ENCODE assay signal across 8 cellular contexts in genomic region chr12:104276192-104277131, GRCh38. TPM values are rescaled to one million over a fixed set of nuclear protein-coding genes. Genes with fewer than 3 reads are reported as not detected.
DNase-seq lines count a peak whose midpoint lies in the region; ATAC-seq, FAIRE-seq and TF ChIP-seq lines count a peak whose summit lies in the region.

No MANE protein-coding gene starts in this region.

- no peaks in the 10 kb centered on the region for H3K27me3 ChIP-seq in H9 (ENCODE audit: insufficient read depth, low read length)

- H3K9me3 ChIP-seq in H9 (ENCODE audit: control insufficient read depth, low read depth, low read length), result no peaks in the 10 kb centered on the region

- H3K27ac ChIP-seq in H9 (ENCODE audit: insufficient read length, low read depth, low read length), result no peak overlapping the region

- H3K27me3 Mint-ChIP-seq in activated CD8-positive, alpha-beta T cell treated with anti-CD3 and anti-CD28 coated beads, Interleukin-2, amount 10 ng/mL, durations not matched to agents 7 days and 5 days (ENCODE audit: low read depth), result peaks cover 13% of the 10 kb centered on the region
- H3K27me3 Mint-ChIP-seq in naive B cell (peaks cover 0 to 9% (median 6%) of the 10 kb centered on the region in 3 donors), H9 (ENCODE audit: low read depth) (no peaks in the 10 kb centered on the region)

- H3K56ac ChIP-seq in H9 (ENCODE audit: insufficient read length, low read depth, low read length), result no peak overlapping the region

- H3K4me2 ChIP-seq in H9 (ENCODE audit: insufficient read depth, insufficient read length, low read length), result no peak overlapping the region

- H3K9me3 Mint-ChIP-seq in activated CD8-positive, alpha-beta T cell treated with anti-CD3 and anti-CD28 coated beads, Interleukin-2, amount 10 ng/mL, durations not matched to agents 7 days and 5 days (ENCODE audit: insufficient read depth), result no peaks in the 10 kb centered on the region
- peaks cover 0 to 2% (median 0%) of the 10 kb centered on the region in 7 donors for H3K9me3 Mint-ChIP-seq in naive B cell
- no peaks in the 10 kb centered on the region; a peak in 1 of 5 replicates for H3K9me3 Mint-ChIP-seq in H9

- H3K14ac ChIP-seq in H9 (ENCODE audit: insufficient read depth, low read length), result no peak overlapping the region

- no peaks in the 10 kb centered on the region for H3K23me2 ChIP-seq in H9 (ENCODE audit: insufficient read length, low read depth, low read length, poor library complexity, severe bottlenecking)

- H2AK5ac ChIP-seq in H9 (ENCODE audit: insufficient read length, low read length), result no peak overlapping the region

- no peak for FAIRE-seq in frontal cortex (lab: Jason Lieb, UNC)

- H3K27ac Mint-ChIP-seq in activated CD8-positive, alpha-beta T cell treated with anti-CD3 and anti-CD28 coated beads, Interleukin-2, amount 10 ng/mL, durations not matched to agents 7 days and 5 days, result peak overlapping the region; percentile 71
- H3K27ac Mint-ChIP-seq in naive B cell, result peak overlapping the region in 4 of 6 donors; percentile 3 to 88 (median 52)
- H3K27ac Mint-ChIP-seq in H9, result no peak overlapping the region; a peak in 1 of 7 replicates

- no peak overlapping the region for H2BK20ac ChIP-seq in H9 (ENCODE audit: low read depth, low read length, poor library complexity, severe bottlenecking)

- H4K5ac ChIP-seq in H9 (ENCODE audit: insufficient read length, low read depth, low read length), result no peak overlapping the region

- H3K4me1 Mint-ChIP-seq in activated CD8-positive, alpha-beta T cell treated with anti-CD3 and anti-CD28 coated beads, Interleukin-2, amount 10 ng/mL, durations not matched to agents 7 days and 5 days (ENCODE audit: low read depth), result peaks cover 12% of the 10 kb centered on the region
- peaks cover 10 to 13% (median 13%) of the 10 kb centered on the region in 3 donors for H3K4me1 Mint-ChIP-seq in naive B cell
- H3K4me1 Mint-ChIP-seq in H9, result peaks cover 4 to 5% of the 10 kb centered on the region in 2 experiments

- H4K91ac ChIP-seq in H9 (ENCODE audit: insufficient read length, low read depth, low read length), result no peak overlapping the region

- ATAC-seq in GM21423 (IDR thresholded peaks at IDR 0.05; ENCODE audit: unreplicated experiment) (peak; percentile 76), naive B cell (ENCODE audit: low read depth in 2 of 2) (peak; percentile 91 to 93)
- ATAC-seq in activated CD8-positive, alpha-beta T cell treated with anti-CD3 and anti-CD28 coated beads, Interleukin-2, amount 10 ng/mL, durations not matched to agents 7 days and 5 days, result peak; percentile 71

- no peak overlapping the region for H2AFZ ChIP-seq in H9 (ENCODE audit: low read length)

- no peak overlapping the region for H3K18ac ChIP-seq in H9 (ENCODE audit: insufficient read length, low read depth, low read length)

- no peak for TF ChIP-seq CTCF in H9 (conservative IDR thresholded peaks at IDR 0.05)

- H2BK5ac ChIP-seq in H9 (ENCODE audit: insufficient read length, low read length), result no peak overlapping the region

- peak overlapping the region; percentile 57 for H3K4me3 Mint-ChIP-seq in activated CD8-positive, alpha-beta T cell treated with anti-CD3 and anti-CD28 coated beads, Interleukin-2, amount 10 ng/mL, durations not matched to agents 7 days and 5 days
- H3K4me3 Mint-ChIP-seq in naive B cell (peak overlapping the region; percentile 58 to 93 (median 86)), H9 (no peak overlapping the region)

- no CpG with 5 or more reads among the region's 9 CpGs for WGBS in H9 (ENCODE audit: extremely low coverage, insufficient read length, low lambda C conversion rate)

- no peak overlapping the region for H2BK12ac ChIP-seq in H9 (ENCODE audit: insufficient read length, low read depth, low read length)

- no peak overlapping the region for H3K4ac ChIP-seq in H9 (ENCODE audit: low read depth, low read length)

- H3K79me1 ChIP-seq in H9 (ENCODE audit: insufficient read depth, low read depth, low read length, poor library complexity, severe bottlenecking), result no peaks in the 10 kb centered on the region

- no peak overlapping the region for H3T11ph ChIP-seq in H9 (ENCODE audit: low read length)

- H3K4me1 ChIP-seq in H9 (ENCODE audit: insufficient read depth, low read length), result no peaks in the 10 kb centered on the region

- H4K8ac ChIP-seq in H9 (replicated peaks; ENCODE audit: insufficient read length, low read depth, low read length), result no peak overlapping the region

- no peaks in the 10 kb centered on the region for H3K79me2 ChIP-seq in H9 (ENCODE audit: insufficient read depth, low read length)

- no peaks in the 10 kb centered on the region for H4K20me1 ChIP-seq in H9 (ENCODE audit: control insufficient read depth, insufficient read depth, insufficient read length)

- peak; percentile 84 for DNase-seq in DMS153 treated with DMSO at 0.1 percent for 48 hours (lab: John Stamatoyannopoulos, UW; ENCODE audit: unreplicated experiment)
- DNase-seq in NCI-H1092 treated with DMSO at 0.1 percent for 48 hours (lab: John Stamatoyannopoulos, UW), result peak; percentile 78
- no peak for DNase-seq in activated CD8-positive, alpha-beta T cell treated with anti-CD3 and anti-CD28 coated beads, Interleukin-2, amount 10 ng/mL, durations not matched to agents 7 days and 5 days
- peak; percentile 22 for DNase-seq in naive B cell
- no peak for DNase-seq in H9
- no peak for DNase-seq in frontal cortex (ENCODE audit: low spot score in 2 of 2)
- DNase-seq in AG08395 (ENCODE audit: low spot score), result no peak

- H3K23ac ChIP-seq in H9 (ENCODE audit: insufficient read length, low read depth, low read length), result no peak overlapping the region

- CTCF ChIA-PET in activated CD8-positive, alpha-beta T cell treated with anti-CD3 and anti-CD28 coated beads, Interleukin-2, amount 10 ng/mL, durations not matched to agents 7 days and 5 days (lab: Charles Lee), result interaction anchor here (0.9 to 1.5 kb wide), 4 partner anchors 11 to 76 kb away, joined by 3 to 4 read pairs (median 4); no protein-coding TSS in a partner anchor

- H3K9ac ChIP-seq in H9 (ENCODE audit: extremely low read depth, insufficient read length, low read length), result no peak overlapping the region

- POLR2A ChIA-PET in activated CD8-positive, alpha-beta T cell treated with anti-CD3 and anti-CD28 coated beads, Interleukin-2, amount 10 ng/mL, durations not matched to agents 7 days and 5 days (lab: Charles Lee), result interaction anchor here (0.9 to 2.5 kb wide), 3 partner anchors 10 to 28 kb away, joined by 3 to 15 read pairs (median 3); partner anchors contain the start of gene EID3

- no peak overlapping the region for H2BK120ac ChIP-seq in H9 (ENCODE audit: low read depth, low read length, poor library complexity, severe bottlenecking)

- H2BK15ac ChIP-seq in H9 (ENCODE audit: low read depth, low read length), result no peak overlapping the region

- no peaks in the 10 kb centered on the region for H3K36me3 Mint-ChIP-seq in activated CD8-positive, alpha-beta T cell treated with anti-CD3 and anti-CD28 coated beads, Interleukin-2, amount 10 ng/mL, durations not matched to agents 7 days and 5 days (ENCODE audit: low read depth)
- H3K36me3 Mint-ChIP-seq in naive B cell (no peaks in the 10 kb centered on the region), H9 (ENCODE audit: insufficient read depth in 1 of 3, low read depth in 3 of 3) (no peaks in the 10 kb centered on the region)

RNA-seq across cellular contexts. Expression of gene EID3, which starts 27.1 kb away (rescaled TPM):
- 1 to 10 TPM; 7.2 to 7.8 TPM for total RNA-seq in activated CD8-positive, alpha-beta T cell treated with anti-CD3 and anti-CD28 coated beads, Interleukin-2, amount 10 ng/mL, durations not matched to agents 7 days and 5 days
- polyA plus RNA-seq in naive B cell (ENCODE audit: low read depth in 6 of 6), result 10 to 100 TPM in 5 of 6 donors, 1 to 10 TPM in 1; 6.3 to 16.9 (median 15.5) TPM
- total RNA-seq in H9 (2021), result 1.2 and 1.4 TPM in 2 replicates
- total RNA-seq in frontal cortex, result 4.5 TPM

Comparison
In these comparisons a context has a peak if more than half of its experiments do, and no peak if none do; other contexts are left out.
1. DNase-seq: peak in DMS153 treated with DMSO at 0.1 percent for 48 hours (single experiment), NCI-H1092 treated with DMSO at 0.1 percent for 48 hours (single experiment) and naive B cell (single experiment); none in activated CD8-positive, alpha-beta T cell treated with anti-CD3 and anti-CD28 coated beads, Interleukin-2, amount 10 ng/mL, durations not matched to agents 7 days and 5 days (single experiment), H9 (single experiment), frontal cortex (0 of 2) and AG08395 (single experiment).
2. H3K27ac Mint-ChIP-seq: peak in activated CD8-positive, alpha-beta T cell treated with anti-CD3 and anti-CD28 coated beads, Interleukin-2, amount 10 ng/mL, durations not matched to agents 7 days and 5 days (single experiment) and naive B cell (4 of 6); none in H9 (0 of 3).
3. H3K4me3 Mint-ChIP-seq: peak in activated CD8-positive, alpha-beta T cell treated with anti-CD3 and anti-CD28 coated beads, Interleukin-2, amount 10 ng/mL, durations not matched to agents 7 days and 5 days (single experiment) and naive B cell (8 of 8); none in H9 (0 of 2).
4. Peak in every context shown above with its lines, with median percentiles within 50 percentile points of each other: ATAC-seq.